ENCODE assay signal across 17 cellular contexts in the genomic region with DNA sequence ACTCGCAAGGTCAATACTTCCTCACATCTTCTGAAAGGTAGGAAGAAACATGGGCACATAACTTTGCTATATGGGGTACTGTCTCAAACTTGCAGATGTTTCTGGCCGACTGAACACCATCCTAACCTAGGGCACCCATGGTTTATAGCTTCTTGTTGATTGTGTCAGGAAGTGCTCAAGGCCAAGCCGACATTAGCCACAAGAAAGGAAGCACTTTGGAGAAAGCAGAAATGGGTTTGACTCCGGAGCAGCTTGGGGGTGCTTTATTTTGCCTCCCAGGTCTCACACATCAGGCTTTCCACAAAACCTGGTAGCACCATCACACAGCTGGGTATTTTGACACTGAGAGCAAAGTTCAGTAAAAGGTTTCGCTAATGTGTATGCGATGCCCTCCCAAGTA. TPM values are rescaled to one million over a fixed set of nuclear protein-coding genes. Genes with fewer than 3 reads are reported as not detected.
"Had no signal": no experiment of that assay in that cellular context is flagged by ENCODE, and none has a peak within 500 bp of the region (broad histone marks: within the 10 kb centered on the region; RNA-seq: fewer than 3 reads in every experiment).

No MANE protein-coding gene starts in this region.

- H3K4me3 Mint-ChIP-seq: activated CD8-positive, alpha-beta memory T cell treated with anti-CD3 and anti-CD28 coated beads, Interleukin-2, amount 10 ng/mL, durations not matched to agents 7 days and 5 days; activated naive CD8-positive, alpha-beta T cell; activated T-cell treated with anti-CD3 and anti-CD28 coated beads, Interleukin-2, amount 50 U/mL, for 24 hours; endodermal cell; naive thymus-derived CD8-positive, alpha-beta T cell; type B pancreatic cell had no signal

- H3K9me3 Mint-ChIP-seq: activated T-cell treated with anti-CD3 and anti-CD28 coated beads, Interleukin-2, amount 50 U/mL, for 24 hours; endodermal cell; naive thymus-derived CD8-positive, alpha-beta T cell; type B pancreatic cell had no signal

- H3K36me3 Mint-ChIP-seq: activated CD8-positive, alpha-beta memory T cell treated with anti-CD3 and anti-CD28 coated beads, Interleukin-2, amount 10 ng/mL, durations not matched to agents 7 days and 5 days; activated naive CD8-positive, alpha-beta T cell; naive thymus-derived CD8-positive, alpha-beta T cell; type B pancreatic cell had no signal

- DNase-seq: activated CD4-positive, alpha-beta T cell treated with anti-CD3 and anti-CD28 coated beads, Interleukin-2, amount 50 U/mL, for 48 hours; activated CD8-positive, alpha-beta memory T cell treated with anti-CD3 and anti-CD28 coated beads, Interleukin-2, amount 10 ng/mL, durations not matched to agents 7 days and 5 days; activated effector memory CD4-positive, alpha-beta T cell treated with anti-CD3 and anti-CD28 coated beads, Interleukin-2, amount 50 U/mL, for 16 hours; activated T-cell treated with anti-CD3 and anti-CD28 coated beads, Interleukin-2, amount 50 U/mL, for 24 hours; amygdala; cerebellar nuclear complex; dermis blood vessel endothelial cell; endodermal cell; erythroblast; hippocampal formation; naive thymus-derived CD8-positive, alpha-beta T cell; right cardiac atrium; stimulated activated CD4-positive, alpha-beta T cell treated with anti-CD3 and anti-CD28 coated beads, Interleukin-2, amount 100 ng/mL, for 24 hours; stimulated activated naive CD4-positive, alpha-beta T cell had no signal

- H3K27ac Mint-ChIP-seq: activated CD8-positive, alpha-beta memory T cell treated with anti-CD3 and anti-CD28 coated beads, Interleukin-2, amount 10 ng/mL, durations not matched to agents 7 days and 5 days; activated naive CD8-positive, alpha-beta T cell; activated T-cell treated with anti-CD3 and anti-CD28 coated beads, Interleukin-2, amount 50 U/mL, for 24 hours; endodermal cell; naive thymus-derived CD8-positive, alpha-beta T cell; type B pancreatic cell had no signal

- H3K4me1 Mint-ChIP-seq: activated CD8-positive, alpha-beta memory T cell treated with anti-CD3 and anti-CD28 coated beads, Interleukin-2, amount 10 ng/mL, durations not matched to agents 7 days and 5 days had no signal

- ATAC-seq: activated CD8-positive, alpha-beta memory T cell treated with anti-CD3 and anti-CD28 coated beads, Interleukin-2, amount 10 ng/mL, durations not matched to agents 7 days and 5 days; naive thymus-derived CD8-positive, alpha-beta T cell had no signal

RNA-seq across cellular contexts. Expression of gene BHLHE41, which starts 25.1 kb away (rescaled TPM):
- total RNA-seq: activated CD8-positive, alpha-beta memory T cell treated with anti-CD3 and anti-CD28 coated beads, Interleukin-2, amount 10 ng/mL, durations not matched to agents 7 days and 5 days; T-helper 1 cell treated with Interleukin-12 subunit alpha and Interleukin-12 subunit beta and Interleukin-4 antibody, amounts not matched to agents 30 ng/mL and 1 ng/mL, for 36 hours had no signal

RNA-seq across cellular contexts. Expression of gene SSPN, which starts 45.4 kb away (rescaled TPM):
- total RNA-seq: activated CD8-positive, alpha-beta memory T cell treated with anti-CD3 and anti-CD28 coated beads, Interleukin-2, amount 10 ng/mL, durations not matched to agents 7 days and 5 days; T-helper 1 cell treated with Interleukin-12 subunit alpha and Interleukin-12 subunit beta and Interleukin-4 antibody, amounts not matched to agents 30 ng/mL and 1 ng/mL, for 36 hours had no signal
- polyA plus RNA-seq: naive thymus-derived CD8-positive, alpha-beta T cell had no signal
